6 cellular contexts compared by ENCODE assay signal in genomic region chr5:142411103-142411502, GRCh38.
"Had no signal": no experiment of that assay in that cellular context is flagged by ENCODE, and none has a peak within 500 bp of the region (broad histone marks: within the 10 kb centered on the region; RNA-seq: fewer than 3 reads in every experiment).

No MANE protein-coding gene starts in this region.

- H3K4me3 Mint-ChIP-seq: IgD-negative memory B cell had no signal

- H3K4me1 Mint-ChIP-seq: IgD-negative memory B cell had no signal

- DNase-seq: IMR-90, KBM-7, KG1 had no signal

- H3K4me3 ChIP-seq: K562 had no signal

- H3K27ac Mint-ChIP-seq: IgD-negative memory B cell had no signal

- H3K27ac ChIP-seq: HL-60 had no signal
